ENCODE assay signal across 1 cellular context in the genomic region with DNA sequence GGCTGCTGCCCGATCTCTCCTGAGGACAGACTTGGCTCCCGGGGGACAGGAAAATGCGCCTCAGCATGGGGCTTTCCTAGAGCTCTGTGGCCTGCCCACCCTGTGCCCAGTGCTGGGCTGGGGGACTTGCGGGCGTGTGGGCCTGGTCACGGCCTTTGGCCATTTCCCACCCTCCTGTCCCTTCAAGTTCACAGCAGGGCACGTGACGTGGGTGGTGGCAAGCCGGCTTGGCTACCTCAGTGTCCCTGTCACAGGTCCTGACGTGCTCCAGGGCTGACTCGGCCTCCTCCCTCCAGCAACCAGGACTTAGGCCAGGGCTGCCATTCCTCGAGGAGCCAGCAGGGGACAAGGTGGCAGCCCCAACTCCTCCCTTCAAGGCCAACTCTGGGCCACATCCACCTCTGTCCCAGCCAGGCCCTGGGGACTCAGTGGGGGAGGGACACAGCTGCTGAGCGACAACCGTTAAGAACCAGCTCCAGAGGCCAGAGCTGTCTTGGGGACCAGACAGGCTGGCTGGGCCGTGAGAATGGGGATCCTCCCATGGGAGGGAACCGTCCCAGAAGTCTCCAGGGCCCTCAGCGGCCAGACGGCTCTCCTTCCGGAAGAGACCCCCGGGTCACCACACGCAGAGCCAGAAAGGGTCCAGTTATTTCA.
TF ChIP-seq lines count a peak whose summit lies in the region.

No MANE protein-coding gene starts in this region.

TF ChIP-seq in K562, 482 proteins besides CTCF, POLR2A, EP300 and RAD21 (continued from another document and continues in another):
- no peak for TF ChIP-seq THRAP3 (IDR thresholded peaks at IDR 0.05; ENCODE audit: borderline replicate concordance)
- TF ChIP-seq NRF1 (conservative IDR thresholded peaks at IDR 0.05 in 1 of 2, IDR thresholded peaks at IDR 0.05 in 1 of 2), result peak; percentile 55 to 66
- TF ChIP-seq SREBF2 (CRISPR knock-in tag; IDR thresholded peaks at IDR 0.05), result peak; percentile 37; the same call in 1 of the 2 replicates
- peak; percentile 82 for TF ChIP-seq OTX1 (CRISPR knock-in tag; IDR thresholded peaks at IDR 0.05)
- TF ChIP-seq ZNF282 (CRISPR knock-in tag; IDR thresholded peaks at IDR 0.05), result no peak
- TF ChIP-seq, protein P1, sequence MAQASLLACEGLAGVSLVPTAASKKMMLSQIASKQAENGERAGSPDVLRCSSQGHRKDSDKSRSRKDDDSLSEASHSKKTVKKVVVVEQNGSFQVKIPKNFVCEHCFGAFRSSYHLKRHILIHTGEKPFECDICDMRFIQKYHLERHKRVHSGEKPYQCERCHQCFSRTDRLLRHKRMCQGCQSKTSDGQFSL (CRISPR knock-in tag; IDR thresholded peaks at IDR 0.05), result peak; percentile 73; the same call in 1 of the 2 replicates
- TF ChIP-seq, protein P1 (tag; IDR thresholded peaks at IDR 0.05), result no peak
- TF ChIP-seq MAZ (CRISPR knock-in tag; conservative IDR thresholded peaks at IDR 0.05 in 1 of 2, IDR thresholded peaks at IDR 0.05 in 1 of 2), result peak; percentile 82 to 93
- peak; percentile 62; the same call in 1 of the 2 replicates for TF ChIP-seq RB1 (IDR thresholded peaks at IDR 0.05; ENCODE audit: low read depth)
- peak; percentile 38 for TF ChIP-seq KDM5B (IDR thresholded peaks at IDR 0.05; ENCODE audit: insufficient replicate concordance, low read depth, low read length)
- TF ChIP-seq, protein P2, sequence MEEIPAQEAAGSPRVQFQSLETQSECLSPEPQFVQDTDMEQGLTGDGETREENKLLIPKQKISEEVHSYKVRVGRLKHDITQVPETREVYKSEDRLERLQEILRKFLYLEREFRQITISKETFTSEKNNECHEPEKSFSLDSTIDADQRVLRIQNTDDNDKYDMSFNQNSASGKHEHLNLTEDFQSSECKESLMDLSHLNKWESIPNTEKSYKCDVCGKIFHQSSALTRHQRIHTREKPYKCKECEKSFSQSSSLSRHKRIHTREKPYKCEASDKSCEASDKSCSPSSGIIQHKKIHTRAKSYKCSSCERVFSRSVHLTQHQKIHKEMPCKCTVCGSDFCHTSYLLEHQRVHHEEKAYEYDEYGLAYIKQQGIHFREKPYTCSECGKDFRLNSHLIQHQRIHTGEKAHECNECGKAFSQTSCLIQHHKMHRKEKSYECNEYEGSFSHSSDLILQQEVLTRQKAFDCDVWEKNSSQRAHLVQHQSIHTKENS (CRISPR knock-in tag; IDR thresholded peaks at IDR 0.05), result no peak
- TF ChIP-seq POLR2B (IDR thresholded peaks at IDR 0.05; ENCODE audit: low read depth, partially characterized antibody), result peak; percentile 66
- no peak for TF ChIP-seq ZNF274 (IDR thresholded peaks at IDR 0.05; ENCODE audit: borderline replicate concordance, low read depth, low read length)
- TF ChIP-seq ZNF444 (CRISPR knock-in tag; IDR thresholded peaks at IDR 0.05), result no peak
- no peak for TF ChIP-seq HDAC3 (IDR thresholded peaks at IDR 0.05; ENCODE audit: borderline replicate concordance, partially characterized antibody)
- TF ChIP-seq, protein P3, sequence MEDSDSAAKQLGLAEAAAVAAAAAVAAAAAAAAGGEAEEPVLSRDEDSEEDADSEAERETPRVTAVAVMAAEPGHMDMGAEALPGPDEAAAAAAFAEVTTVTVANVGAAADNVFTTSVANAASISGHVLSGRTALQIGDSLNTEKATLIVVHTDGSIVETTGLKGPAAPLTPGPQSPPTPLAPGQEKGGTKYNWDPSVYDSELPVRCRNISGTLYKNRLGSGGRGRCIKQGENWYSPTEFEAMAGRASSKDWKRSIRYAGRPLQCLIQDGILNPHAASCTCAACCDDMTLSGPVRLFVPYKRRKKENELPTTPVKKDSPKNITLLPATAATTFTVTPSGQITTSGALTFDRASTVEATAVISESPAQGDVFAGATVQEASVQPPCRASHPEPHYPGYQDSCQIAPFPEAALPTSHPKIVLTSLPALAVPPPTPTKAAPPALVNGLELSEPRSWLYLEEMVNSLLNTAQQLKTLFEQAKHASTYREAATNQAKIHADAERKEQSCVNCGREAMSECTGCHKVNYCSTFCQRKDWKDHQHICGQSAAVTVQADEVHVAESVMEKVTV (CRISPR knock-in tag; IDR thresholded peaks at IDR 0.05), result peak; percentile 42; the same call in 1 of the 2 replicates
- TF ChIP-seq POLR2AphosphoS2 (IDR thresholded peaks at IDR 0.05; ENCODE audit: low read length), result peak; percentile 85
- no peak; the same call in 1 of the 2 replicates for TF ChIP-seq ZNF165 (CRISPR knock-in tag; IDR thresholded peaks at IDR 0.05; ENCODE audit: borderline replicate concordance)
- peak; percentile 68 for TF ChIP-seq DACH1 (IDR thresholded peaks at IDR 0.05; ENCODE audit: partially characterized antibody)
- no peak for TF ChIP-seq ETV6 (IDR thresholded peaks at IDR 0.05; ENCODE audit: borderline replicate concordance in 1 of 2, low read depth in 2 of 2, low read length in 1 of 2)
- no peak for TF ChIP-seq ETV6 (CRISPR knock-in tag; IDR thresholded peaks at IDR 0.05; ENCODE audit: borderline replicate concordance)
- TF ChIP-seq, protein P4, sequence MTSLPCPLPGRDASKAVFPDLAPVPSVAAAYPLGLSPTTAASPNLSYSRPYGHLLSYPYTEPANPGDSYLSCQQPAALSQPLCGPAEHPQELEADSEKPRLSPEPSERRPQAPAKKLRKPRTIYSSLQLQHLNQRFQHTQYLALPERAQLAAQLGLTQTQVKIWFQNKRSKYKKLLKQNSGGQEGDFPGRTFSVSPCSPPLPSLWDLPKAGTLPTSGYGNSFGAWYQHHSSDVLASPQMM (CRISPR knock-in tag; IDR thresholded peaks at IDR 0.05), result no peak
- TF ChIP-seq SMARCE1 (IDR thresholded peaks at IDR 0.05), result no peak; the same call in 1 of the 2 replicates
- no peak for TF ChIP-seq COPS2 (conservative IDR thresholded peaks at IDR 0.05)
- TF ChIP-seq ZNF140 (CRISPR knock-in tag; IDR thresholded peaks at IDR 0.05), result no peak
- TF ChIP-seq GATAD2A (IDR thresholded peaks at IDR 0.05), result peak; percentile 31; the same call in 1 of the 2 replicates
- TF ChIP-seq HIVEP1 (CRISPR knock-in tag; IDR thresholded peaks at IDR 0.05), result peak; percentile 54; the same call in 1 of the 2 replicates
- TF ChIP-seq HSF4 (CRISPR knock-in tag; IDR thresholded peaks at IDR 0.05; ENCODE audit: borderline replicate concordance), result no peak
- TF ChIP-seq, protein P5, sequence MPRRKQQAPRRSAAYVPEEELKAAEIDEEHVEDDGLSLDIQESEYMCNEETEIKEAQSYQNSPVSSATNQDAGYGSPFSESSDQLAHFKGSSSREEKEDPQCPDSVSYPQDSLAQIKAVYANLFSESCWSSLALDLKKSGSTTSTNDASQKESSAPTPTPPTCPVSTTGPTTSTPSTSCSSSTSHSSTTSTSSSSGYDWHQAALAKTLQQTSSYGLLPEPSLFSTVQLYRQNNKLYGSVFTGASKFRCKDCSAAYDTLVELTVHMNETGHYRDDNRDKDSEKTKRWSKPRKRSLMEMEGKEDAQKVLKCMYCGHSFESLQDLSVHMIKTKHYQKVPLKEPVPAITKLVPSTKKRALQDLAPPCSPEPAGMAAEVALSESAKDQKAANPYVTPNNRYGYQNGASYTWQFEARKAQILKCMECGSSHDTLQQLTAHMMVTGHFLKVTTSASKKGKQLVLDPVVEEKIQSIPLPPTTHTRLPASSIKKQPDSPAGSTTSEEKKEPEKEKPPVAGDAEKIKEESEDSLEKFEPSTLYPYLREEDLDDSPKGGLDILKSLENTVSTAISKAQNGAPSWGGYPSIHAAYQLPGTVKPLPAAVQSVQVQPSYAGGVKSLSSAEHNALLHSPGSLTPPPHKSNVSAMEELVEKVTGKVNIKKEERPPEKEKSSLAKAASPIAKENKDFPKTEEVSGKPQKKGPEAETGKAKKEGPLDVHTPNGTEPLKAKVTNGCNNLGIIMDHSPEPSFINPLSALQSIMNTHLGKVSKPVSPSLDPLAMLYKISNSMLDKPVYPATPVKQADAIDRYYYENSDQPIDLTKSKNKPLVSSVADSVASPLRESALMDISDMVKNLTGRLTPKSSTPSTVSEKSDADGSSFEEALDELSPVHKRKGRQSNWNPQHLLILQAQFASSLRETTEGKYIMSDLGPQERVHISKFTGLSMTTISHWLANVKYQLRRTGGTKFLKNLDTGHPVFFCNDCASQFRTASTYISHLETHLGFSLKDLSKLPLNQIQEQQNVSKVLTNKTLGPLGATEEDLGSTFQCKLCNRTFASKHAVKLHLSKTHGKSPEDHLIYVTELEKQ (CRISPR knock-in tag; IDR thresholded peaks at IDR 0.05), result no peak
- TF ChIP-seq BACH1 (tag; IDR thresholded peaks at IDR 0.05), result no peak
- TF ChIP-seq, protein P6, sequence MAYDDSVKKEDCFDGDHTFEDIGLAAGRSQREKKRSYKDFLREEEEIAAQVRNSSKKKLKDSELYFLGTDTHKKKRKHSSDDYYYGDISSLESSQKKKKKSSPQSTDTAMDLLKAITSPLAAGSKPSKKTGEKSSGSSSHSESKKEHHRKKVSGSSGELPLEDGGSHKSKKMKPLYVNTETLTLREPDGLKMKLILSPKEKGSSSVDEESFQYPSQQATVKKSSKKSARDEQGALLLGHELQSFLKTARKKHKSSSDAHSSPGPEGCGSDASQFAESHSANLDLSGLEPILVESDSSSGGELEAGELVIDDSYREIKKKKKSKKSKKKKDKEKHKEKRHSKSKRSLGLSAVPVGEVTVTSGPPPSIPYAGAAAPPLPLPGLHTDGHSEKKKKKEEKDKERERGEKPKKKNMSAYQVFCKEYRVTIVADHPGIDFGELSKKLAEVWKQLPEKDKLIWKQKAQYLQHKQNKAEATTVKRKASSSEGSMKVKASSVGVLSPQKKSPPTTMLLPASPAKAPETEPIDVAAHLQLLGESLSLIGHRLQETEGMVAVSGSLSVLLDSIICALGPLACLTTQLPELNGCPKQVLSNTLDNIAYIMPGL (CRISPR knock-in tag; IDR thresholded peaks at IDR 0.05), result no peak
- TF ChIP-seq ZNF79 (CRISPR knock-in tag; IDR thresholded peaks at IDR 0.05; ENCODE audit: low read depth), result no peak
- TF ChIP-seq RBM25 (IDR thresholded peaks at IDR 0.05; ENCODE audit: low read depth, low read length, severe bottlenecking), result no peak
- no peak for TF ChIP-seq EGR1 (conservative IDR thresholded peaks at IDR 0.05)
- TF ChIP-seq, protein P7, sequence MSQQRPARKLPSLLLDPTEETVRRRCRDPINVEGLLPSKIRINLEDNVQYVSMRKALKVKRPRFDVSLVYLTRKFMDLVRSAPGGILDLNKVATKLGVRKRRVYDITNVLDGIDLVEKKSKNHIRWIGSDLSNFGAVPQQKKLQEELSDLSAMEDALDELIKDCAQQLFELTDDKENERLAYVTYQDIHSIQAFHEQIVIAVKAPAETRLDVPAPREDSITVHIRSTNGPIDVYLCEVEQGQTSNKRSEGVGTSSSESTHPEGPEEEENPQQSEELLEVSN (IDR thresholded peaks at IDR 0.05; ENCODE audit: borderline replicate concordance in 1 of 2, extremely low read depth in 1 of 2, insufficient read depth in 1 of 2, insufficient read length in 1 of 2, low read depth in 1 of 2, low read length in 1 of 2, poor library complexity in 1 of 2, severe bottlenecking in 1 of 2), result peak; percentile 45 to 68
- TF ChIP-seq NFYB (IDR thresholded peaks at IDR 0.05; ENCODE audit: extremely low read depth, insufficient read length), result no peak
- TF ChIP-seq ZNF175 (CRISPR knock-in tag; IDR thresholded peaks at IDR 0.05; ENCODE audit: low read depth), result no peak
- TF ChIP-seq CBX1 (IDR thresholded peaks at IDR 0.05; ENCODE audit: low read depth), result peak; percentile 70; the same call in 1 of the 2 replicates
- TF ChIP-seq, protein P8, sequence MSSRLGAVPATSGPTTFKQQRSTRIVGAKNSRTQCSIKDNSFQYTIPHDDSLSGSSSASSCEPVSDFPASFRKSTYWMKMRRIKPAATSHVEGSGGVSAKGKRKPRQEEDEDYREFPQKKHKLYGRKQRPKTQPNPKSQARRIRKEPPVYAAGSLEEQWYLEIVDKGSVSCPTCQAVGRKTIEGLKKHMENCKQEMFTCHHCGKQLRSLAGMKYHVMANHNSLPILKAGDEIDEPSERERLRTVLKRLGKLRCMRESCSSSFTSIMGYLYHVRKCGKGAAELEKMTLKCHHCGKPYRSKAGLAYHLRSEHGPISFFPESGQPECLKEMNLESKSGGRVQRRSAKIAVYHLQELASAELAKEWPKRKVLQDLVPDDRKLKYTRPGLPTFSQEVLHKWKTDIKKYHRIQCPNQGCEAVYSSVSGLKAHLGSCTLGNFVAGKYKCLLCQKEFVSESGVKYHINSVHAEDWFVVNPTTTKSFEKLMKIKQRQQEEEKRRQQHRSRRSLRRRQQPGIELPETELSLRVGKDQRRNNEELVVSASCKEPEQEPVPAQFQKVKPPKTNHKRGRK (tag; IDR thresholded peaks at IDR 0.05), result no peak
- no peak for TF ChIP-seq MED1 (CRISPR knock-in tag; IDR thresholded peaks at IDR 0.05; ENCODE audit: borderline replicate concordance)
- TF ChIP-seq, protein P9, sequence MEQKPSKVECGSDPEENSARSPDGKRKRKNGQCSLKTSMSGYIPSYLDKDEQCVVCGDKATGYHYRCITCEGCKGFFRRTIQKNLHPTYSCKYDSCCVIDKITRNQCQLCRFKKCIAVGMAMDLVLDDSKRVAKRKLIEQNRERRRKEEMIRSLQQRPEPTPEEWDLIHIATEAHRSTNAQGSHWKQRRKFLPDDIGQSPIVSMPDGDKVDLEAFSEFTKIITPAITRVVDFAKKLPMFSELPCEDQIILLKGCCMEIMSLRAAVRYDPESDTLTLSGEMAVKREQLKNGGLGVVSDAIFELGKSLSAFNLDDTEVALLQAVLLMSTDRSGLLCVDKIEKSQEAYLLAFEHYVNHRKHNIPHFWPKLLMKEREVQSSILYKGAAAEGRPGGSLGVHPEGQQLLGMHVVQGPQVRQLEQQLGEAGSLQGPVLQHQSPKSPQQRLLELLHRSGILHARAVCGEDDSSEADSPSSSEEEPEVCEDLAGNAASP (IDR thresholded peaks at IDR 0.05), result no peak
- TF ChIP-seq, protein P10, sequence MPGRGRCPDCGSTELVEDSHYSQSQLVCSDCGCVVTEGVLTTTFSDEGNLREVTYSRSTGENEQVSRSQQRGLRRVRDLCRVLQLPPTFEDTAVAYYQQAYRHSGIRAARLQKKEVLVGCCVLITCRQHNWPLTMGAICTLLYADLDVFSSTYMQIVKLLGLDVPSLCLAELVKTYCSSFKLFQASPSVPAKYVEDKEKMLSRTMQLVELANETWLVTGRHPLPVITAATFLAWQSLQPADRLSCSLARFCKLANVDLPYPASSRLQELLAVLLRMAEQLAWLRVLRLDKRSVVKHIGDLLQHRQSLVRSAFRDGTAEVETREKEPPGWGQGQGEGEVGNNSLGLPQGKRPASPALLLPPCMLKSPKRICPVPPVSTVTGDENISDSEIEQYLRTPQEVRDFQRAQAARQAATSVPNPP (IDR thresholded peaks at IDR 0.05; ENCODE audit: borderline replicate concordance, insufficient read depth, insufficient read length), result no peak
- no peak for TF ChIP-seq ZNF778 (CRISPR knock-in tag; IDR thresholded peaks at IDR 0.05)
- peak; percentile 59 for TF ChIP-seq SUPT5H (IDR thresholded peaks at IDR 0.05)
- no peak; the same call in 1 of the 2 replicates for TF ChIP-seq JUN (IDR thresholded peaks at IDR 0.05; ENCODE audit: borderline replicate concordance, low read depth, low read length)
- no peak for TF ChIP-seq JUN (CRISPR knock-in tag; IDR thresholded peaks at IDR 0.05; ENCODE audit: borderline replicate concordance)
- TF ChIP-seq, protein P11, sequence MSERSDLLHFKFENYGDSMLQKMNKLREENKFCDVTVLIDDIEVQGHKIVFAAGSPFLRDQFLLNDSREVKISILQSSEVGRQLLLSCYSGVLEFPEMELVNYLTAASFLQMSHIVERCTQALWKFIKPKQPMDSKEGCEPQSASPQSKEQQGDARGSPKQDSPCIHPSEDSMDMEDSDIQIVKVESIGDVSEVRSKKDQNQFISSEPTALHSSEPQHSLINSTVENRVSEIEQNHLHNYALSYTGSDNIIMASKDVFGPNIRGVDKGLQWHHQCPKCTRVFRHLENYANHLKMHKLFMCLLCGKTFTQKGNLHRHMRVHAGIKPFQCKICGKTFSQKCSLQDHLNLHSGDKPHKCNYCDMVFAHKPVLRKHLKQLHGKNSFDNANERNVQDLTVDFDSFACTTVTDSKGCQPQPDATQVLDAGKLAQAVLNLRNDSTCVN (CRISPR knock-in tag; IDR thresholded peaks at IDR 0.05), result no peak
- no peak for TF ChIP-seq TCFL5 (CRISPR knock-in tag; conservative IDR thresholded peaks at IDR 0.05)
